16 cellular contexts compared by ENCODE assay signal in the genomic region with DNA sequence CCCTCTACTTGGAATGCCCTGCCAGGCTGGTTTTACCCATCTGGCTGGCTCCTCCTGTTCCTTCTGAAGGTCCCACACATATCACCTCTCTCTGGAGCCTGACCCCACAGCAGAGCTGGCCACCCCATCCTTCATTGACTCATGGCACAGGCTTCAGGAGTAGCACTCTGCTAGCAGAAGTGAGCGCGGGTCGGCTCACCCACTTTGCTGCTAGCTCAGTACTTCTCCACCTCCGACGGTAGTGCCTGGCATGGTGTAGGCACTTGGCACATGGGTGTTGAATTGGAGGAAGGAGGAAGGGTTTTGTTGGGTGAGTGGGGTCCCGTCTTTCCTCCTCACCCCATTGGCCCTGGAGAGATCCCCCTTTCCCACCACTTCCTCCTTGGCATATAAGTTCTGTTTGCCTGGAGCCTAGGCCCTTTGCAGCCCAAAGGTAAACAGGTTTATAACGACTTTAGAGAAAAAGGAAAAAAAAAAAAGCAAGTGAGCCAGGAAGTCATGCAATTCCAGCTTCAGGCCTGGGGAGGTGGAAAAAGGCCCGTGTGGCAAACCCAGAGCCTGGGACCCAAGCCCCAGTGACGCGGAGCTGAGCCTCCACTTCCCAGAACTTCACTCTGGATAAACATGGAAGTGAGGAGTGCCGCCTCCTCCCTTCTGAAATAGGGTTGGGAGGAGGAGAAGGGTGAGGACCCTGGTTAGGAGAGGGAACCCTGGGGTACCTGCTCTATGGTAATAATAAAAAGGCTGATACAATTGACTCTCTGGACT. TPM values are rescaled to one million over a fixed set of nuclear protein-coding genes. Genes with fewer than 3 reads are reported as not detected.
"Had no signal": no experiment of that assay in that cellular context is flagged by ENCODE, and none has a peak within 500 bp of the region (broad histone marks: within the 10 kb centered on the region; RNA-seq: fewer than 3 reads in every experiment).

No MANE protein-coding gene starts in this region.

- H3K27ac ChIP-seq: colonic mucosa, foreskin keratinocyte, parathyroid adenoma, uterus had no signal

- H3K36me3 Mint-ChIP-seq: activated naive CD4-positive, alpha-beta T cell treated with anti-CD3 and anti-CD28 coated beads, Interleukin-2, amount 10 ng/mL, durations not matched to agents 7 days and 5 days had no signal

- H3K4me1 Mint-ChIP-seq: activated CD4-positive, alpha-beta memory T cell treated with anti-CD3 and anti-CD28 coated beads, Interleukin-2, amount 10 ng/mL, durations not matched to agents 7 days and 5 days; activated naive CD4-positive, alpha-beta T cell treated with anti-CD3 and anti-CD28 coated beads, Interleukin-2, amount 10 ng/mL, durations not matched to agents 7 days and 5 days had no signal

- H3K27ac Mint-ChIP-seq: activated CD4-positive, alpha-beta memory T cell treated with anti-CD3 and anti-CD28 coated beads, Interleukin-2, amount 10 ng/mL, durations not matched to agents 7 days and 5 days; activated naive CD4-positive, alpha-beta T cell treated with anti-CD3 and anti-CD28 coated beads, Interleukin-2, amount 10 ng/mL, durations not matched to agents 7 days and 5 days; activated T-cell treated with anti-CD3 and anti-CD28 coated beads, Interleukin-2, amount 50 U/mL, for 24 hours had no signal

- H3K4me3 Mint-ChIP-seq: activated CD4-positive, alpha-beta memory T cell treated with anti-CD3 and anti-CD28 coated beads, Interleukin-2, amount 10 ng/mL, durations not matched to agents 7 days and 5 days; activated naive CD4-positive, alpha-beta T cell treated with anti-CD3 and anti-CD28 coated beads, Interleukin-2, amount 10 ng/mL, durations not matched to agents 7 days and 5 days; activated T-cell treated with anti-CD3 and anti-CD28 coated beads, Interleukin-2, amount 50 U/mL, for 24 hours had no signal

- H3K27me3 Mint-ChIP-seq: activated T-cell treated with anti-CD3 and anti-CD28 coated beads, Interleukin-2, amount 50 U/mL, for 24 hours had no signal

- H3K9ac ChIP-seq: parathyroid adenoma had no signal

- H3K4me1 ChIP-seq: colonic mucosa, foreskin keratinocyte, parathyroid adenoma had no signal

- H3K4me3 ChIP-seq: colonic mucosa, lung, uterus had no signal

- H3K36me3 ChIP-seq: colonic mucosa, uterus had no signal

- H3K9me3 ChIP-seq: colonic mucosa, uterus had no signal

- DNase-seq: activated CD4-positive, alpha-beta memory T cell treated with anti-CD3 and anti-CD28 coated beads, Interleukin-2, amount 10 ng/mL, durations not matched to agents 7 days and 5 days; activated CD4-positive, alpha-beta T cell treated with anti-CD3 and anti-CD28 coated beads for 4 hours; activated naive CD4-positive, alpha-beta T cell treated with anti-CD3 and anti-CD28 coated beads, Interleukin-2, amount 10 ng/mL, durations not matched to agents 7 days and 5 days; activated T-cell treated with anti-CD3 and anti-CD28 coated beads, Interleukin-2, amount 50 U/mL, for 24 hours; caudate nucleus; colonic mucosa; effector CD4-positive, alpha-beta T cell; foreskin keratinocyte; kidney glomerular epithelial cell; retina; small intestine; stimulated activated naive CD8-positive, alpha-beta T cell treated with anti-CD3 and anti-CD28 coated beads, Interleukin-15, Interleukin-2, amounts not matched to agents 100 U/mL and 50 U/mL, for 24 hours; T-helper 2 cell; uterus had no signal

- H3K9me3 Mint-ChIP-seq: activated CD4-positive, alpha-beta memory T cell treated with anti-CD3 and anti-CD28 coated beads, Interleukin-2, amount 10 ng/mL, durations not matched to agents 7 days and 5 days; activated naive CD4-positive, alpha-beta T cell treated with anti-CD3 and anti-CD28 coated beads, Interleukin-2, amount 10 ng/mL, durations not matched to agents 7 days and 5 days; activated T-cell treated with anti-CD3 and anti-CD28 coated beads, Interleukin-2, amount 50 U/mL, for 24 hours had no signal

- ATAC-seq: foreskin keratinocyte; stimulated activated naive CD8-positive, alpha-beta T cell treated with anti-CD3 and anti-CD28 coated beads, Interleukin-15, Interleukin-2, amounts not matched to agents 100 U/mL and 50 U/mL, for 24 hours had no signal

- H3K27me3 ChIP-seq: colonic mucosa, uterus had no signal

RNA-seq across cellular contexts. Expression of a gene that starts 35.4 kb away (rescaled TPM):
- total RNA-seq: foreskin keratinocyte had no signal
